21 cellular contexts compared by ENCODE assay signal in genomic region chr12:8746046-8746445, GRCh38. TPM values are rescaled to one million over a fixed set of nuclear protein-coding genes. Genes with fewer than 3 reads are reported as not detected.
A peak's percentile ranks its signal among the peaks of the same experiment; 100 is the strongest.
DNase-seq lines count a peak whose midpoint lies in the region; TF ChIP-seq lines count a peak whose summit lies in the region.
"Had no signal": no experiment of that assay in that cellular context is flagged by ENCODE, and none has a peak within 500 bp of the region (broad histone marks: within the 10 kb centered on the region; RNA-seq: fewer than 3 reads in every experiment).

No MANE protein-coding gene starts in this region.

- H3K9me3 ChIP-seq in breast epithelium (no peaks in the 10 kb centered on the region), endodermal cell (ENCODE audit: control insufficient read depth, low read length) (no peaks in the 10 kb centered on the region)
- H3K9me3 ChIP-seq: A549, Caco-2 had no signal

- H3K27me3 ChIP-seq in breast epithelium (no peaks in the 10 kb centered on the region), endodermal cell (ENCODE audit: control insufficient read depth, insufficient read depth, low read length, poor library complexity, severe bottlenecking) (no peaks in the 10 kb centered on the region)
- H3K27me3 ChIP-seq: BLaER1 treated with 17β-estradiol and CSF1 and Interleukin-3, amounts not matched to agents 10 nM and 100 nM had no signal

- H3K4me1 ChIP-seq in breast epithelium (no peaks in the 10 kb centered on the region), endodermal cell (ENCODE audit: control insufficient read depth, insufficient read depth, low read length) (no peaks in the 10 kb centered on the region)
- H3K4me1 ChIP-seq: Caco-2 had no signal

- no TSS peak for BruUV-seq in MCF 10A (replicated peaks; lab: Mats Ljungman, UMichigan)

- peaks cover 10% of the 10 kb centered on the region for H3K4me1 Mint-ChIP-seq in MCF 10A (ENCODE audit: insufficient read depth, unreplicated experiment)
- H3K4me1 Mint-ChIP-seq in endodermal cell: peaks cover 8% of the 10 kb centered on the region
- H3K4me1 Mint-ChIP-seq in nephron progenitor cell: peaks cover 12% of the 10 kb centered on the region
- peaks cover 8% of the 10 kb centered on the region for H3K4me1 Mint-ChIP-seq in progenitor cell of endocrine pancreas (ENCODE audit: low read depth)
- H3K4me1 Mint-ChIP-seq: B cell; CD4-positive, alpha-beta memory T cell; CD8-positive, alpha-beta memory T cell had no signal

- H3K27ac ChIP-seq in breast epithelium: no peak overlapping the region
- no peak overlapping the region for H3K27ac ChIP-seq in endodermal cell (ENCODE audit: low read depth, low read length)
- H3K27ac ChIP-seq: 22Rv1; A549; BLaER1 treated with 17β-estradiol and CSF1 and Interleukin-3, amounts not matched to agents 10 nM and 100 nM; C4-2B had no signal

- intact Hi-C loops in MCF 10A (cut with micrococcal nuclease): no loop called here
- intact Hi-C loops in breast epithelium (cut with DNase I; ENCODE audit: low total_unique reads): no loop called here

- no peak overlapping the region for H3K4me3 Mint-ChIP-seq in MCF 10A (ENCODE audit: unreplicated experiment)
- H3K4me3 Mint-ChIP-seq in endodermal cell: no peak overlapping the region
- H3K4me3 Mint-ChIP-seq in nephron progenitor cell: no peak overlapping the region
- no peak overlapping the region for H3K4me3 Mint-ChIP-seq in progenitor cell of endocrine pancreas (ENCODE audit: low read depth)
- H3K4me3 Mint-ChIP-seq: B cell; CD4-positive, alpha-beta memory T cell; CD4-positive, CD25-positive, alpha-beta regulatory T cell; CD8-positive, alpha-beta memory T cell had no signal

- H3K36me3 Mint-ChIP-seq in MCF 10A (ENCODE audit: insufficient read depth, unreplicated experiment) (peaks cover 7% of the 10 kb centered on the region), endodermal cell (ENCODE audit: low read depth) (peaks cover 57% of the 10 kb centered on the region), nephron progenitor cell (ENCODE audit: low read depth) (peaks cover 51% of the 10 kb centered on the region), progenitor cell of endocrine pancreas (ENCODE audit: insufficient read depth) (peaks cover 15% of the 10 kb centered on the region)

- no peak overlapping the region for H3K4me3 ChIP-seq in breast epithelium
- H3K4me3 ChIP-seq in endodermal cell (ENCODE audit: low read length): no peak overlapping the region
- H3K4me3 ChIP-seq: A549; BLaER1 treated with 17β-estradiol and CSF1 and Interleukin-3, amounts not matched to agents 10 nM and 100 nM had no signal

- H3K36me3 ChIP-seq in breast epithelium (no peaks in the 10 kb centered on the region), endodermal cell (ENCODE audit: control insufficient read depth, insufficient read depth, low read length) (peaks cover 49% of the 10 kb centered on the region)

- TF ChIP-seq CTCF in MCF 10A (IDR thresholded peaks at IDR 0.05; ENCODE audit: unreplicated experiment): no peak
- no peak for TF ChIP-seq CTCF in breast epithelium (IDR thresholded peaks at IDR 0.05)
- no peak for TF ChIP-seq CTCF in endodermal cell (conservative IDR thresholded peaks at IDR 0.05)
- no peak for TF ChIP-seq CTCF in nephron progenitor cell (IDR thresholded peaks at IDR 0.05)
- no peak for TF ChIP-seq CTCF in progenitor cell of endocrine pancreas (IDR thresholded peaks at IDR 0.05; ENCODE audit: unreplicated experiment)

- CTCF ChIA-PET in MCF 10A (lab: Yijun Ruan, JAX): interaction anchor here (0.6 kb wide), 1 partner anchor 45 kb away, joined by 4 read pairs; no protein-coding TSS in a partner anchor

- H3K27me3 Mint-ChIP-seq in MCF 10A (ENCODE audit: insufficient read depth, unreplicated experiment) (no peaks in the 10 kb centered on the region), endodermal cell (ENCODE audit: insufficient read depth) (no peaks in the 10 kb centered on the region), nephron progenitor cell (ENCODE audit: low read depth, poor library complexity) (peaks cover 7% of the 10 kb centered on the region), progenitor cell of endocrine pancreas (no peaks in the 10 kb centered on the region)
- H3K27me3 Mint-ChIP-seq: B cell; CD4-positive, alpha-beta memory T cell; CD4-positive, CD25-positive, alpha-beta regulatory T cell; CD8-positive, alpha-beta memory T cell had no signal

- H3K9me3 Mint-ChIP-seq in MCF 10A (ENCODE audit: unreplicated experiment): no peaks in the 10 kb centered on the region
- H3K9me3 Mint-ChIP-seq in endodermal cell: no peaks in the 10 kb centered on the region
- no peaks in the 10 kb centered on the region for H3K9me3 Mint-ChIP-seq in nephron progenitor cell
- H3K9me3 Mint-ChIP-seq in progenitor cell of endocrine pancreas (ENCODE audit: low read depth): no peaks in the 10 kb centered on the region
- H3K9me3 Mint-ChIP-seq: CD4-positive, CD25-positive, alpha-beta regulatory T cell; CD8-positive, alpha-beta memory T cell had no signal

- POLR2A ChIA-PET in MCF 10A (lab: Yijun Ruan, JAX): no interaction called here

- H3K27ac Mint-ChIP-seq in MCF 10A (ENCODE audit: low read depth, unreplicated experiment) (peak overlapping the region; percentile 24), endodermal cell (peak overlapping the region; percentile 2), nephron progenitor cell (peak overlapping the region; percentile 47), progenitor cell of endocrine pancreas (peak overlapping the region; percentile 0)
- H3K27ac Mint-ChIP-seq: B cell; CD4-positive, alpha-beta memory T cell; CD4-positive, CD25-positive, alpha-beta regulatory T cell had no signal

- TF ChIP-seq POLR2A in breast epithelium (IDR thresholded peaks at IDR 0.05): no peak

- 91 to 96% methylated on average over 3 to 5 of the region's 5 CpGs for WGBS in endodermal cell (ENCODE audit: insufficient coverage in 1 of 2, insufficient read length in 1 of 2), 2 experiments

- no peak overlapping the region for H3K9ac ChIP-seq in endodermal cell (ENCODE audit: extremely low read depth, low read length, poor library complexity, severe bottlenecking)
- H3K9ac ChIP-seq: BLaER1 treated with 17β-estradiol and CSF1 and Interleukin-3, amounts not matched to agents 10 nM and 100 nM had no signal

- DNase-seq in MCF 10A (ENCODE audit: unreplicated experiment) (no peak), breast epithelium (ENCODE audit: low spot score in 2 of 2) (no peak), endodermal cell (no peak), nephron progenitor cell (no peak), progenitor cell of endocrine pancreas (ENCODE audit: low spot score, unreplicated experiment) (no peak), CD1c-positive myeloid dendritic cell (ENCODE audit: extremely low spot score) (no peak), nucleus accumbens (lab: John Stamatoyannopoulos, UW) (no peak), HuH-7.5 (ENCODE audit: low spot score) (no peak)
- DNase-seq: AML-193; Caco-2; Calu3; CD4-positive, alpha-beta memory T cell; CD4-positive, CD25-positive, alpha-beta regulatory T cell; CD8-positive, alpha-beta memory T cell; DMS79 treated with DMSO at 0.1 percent for 48 hours; GF-D8 had no signal

RNA-seq across cellular contexts. Expression of gene RIMKLB, which starts 48.3 kb away (rescaled TPM):
- total RNA-seq in MCF 10A (2022) (32.7 and 34.4 TPM in 2 replicates), breast epithelium (10 to 100 TPM; 42.2 to 52.1 (median 51.5) TPM), endodermal cell (100 to 1,000 TPM in 1 of 2 donors, 10 to 100 TPM in 1; 85.3 to 180 TPM), progenitor cell of endocrine pancreas (143 and 154 TPM in 2 replicates)
- polyA plus RNA-seq in endodermal cell (2013, experiment 1 of 2): 95.9 TPM
- polyA plus RNA-seq in endodermal cell (2013, experiment 2 of 2): 78.5 TPM
